2 cellular contexts compared by ENCODE assay signal in the genomic region with DNA sequence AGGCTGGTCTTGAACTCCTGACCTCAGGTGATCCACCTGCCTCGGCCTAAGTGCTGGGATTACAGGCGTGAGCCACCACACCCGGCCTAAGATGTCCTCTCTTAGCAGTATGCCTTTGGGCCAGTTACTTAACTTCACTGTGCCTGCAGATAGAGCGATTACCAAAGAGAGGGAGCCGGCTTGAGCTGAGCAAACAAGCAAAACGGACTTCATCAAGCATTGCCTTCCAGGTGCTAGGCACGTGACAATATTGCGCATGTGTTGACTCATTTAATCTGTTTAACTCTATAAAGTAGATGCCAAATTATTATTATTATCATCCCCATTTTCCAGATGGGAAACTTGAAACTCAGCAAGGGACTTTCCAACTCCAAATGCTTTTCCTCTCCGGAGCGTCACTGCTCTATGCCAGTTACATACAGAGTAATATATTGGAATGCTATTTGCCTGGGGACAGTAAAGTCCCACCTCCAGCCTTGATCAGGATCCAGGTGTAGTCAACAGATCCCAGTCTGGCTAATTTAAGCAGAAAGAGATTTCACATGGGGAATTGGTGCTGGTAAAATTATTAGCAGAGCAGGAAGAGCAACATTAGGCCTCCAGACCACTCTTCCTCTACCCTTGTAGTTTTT.
A peak's percentile ranks its signal among the peaks of the same experiment; 100 is the strongest.
TF ChIP-seq lines count a peak whose summit lies in the region.

No MANE protein-coding gene starts in this region.

TF ChIP-seq in H1, 55 proteins besides CTCF, POLR2A, EP300 and RAD21:
- TF ChIP-seq TAF7 (optimal IDR thresholded peaks at IDR 0.05; ENCODE audit: borderline replicate concordance, low read depth, low read length) (no peak), BRCA1 (IDR thresholded peaks at IDR 0.05; ENCODE audit: low read depth, low read length) (no peak), GABPA (IDR thresholded peaks at IDR 0.05; ENCODE audit: borderline replicate concordance, insufficient read depth, low read length) (no peak), RBBP5 (IDR thresholded peaks at IDR 0.05; ENCODE audit: borderline replicate concordance, low read depth, low read length) (no peak)
- TF ChIP-seq, protein P1, sequence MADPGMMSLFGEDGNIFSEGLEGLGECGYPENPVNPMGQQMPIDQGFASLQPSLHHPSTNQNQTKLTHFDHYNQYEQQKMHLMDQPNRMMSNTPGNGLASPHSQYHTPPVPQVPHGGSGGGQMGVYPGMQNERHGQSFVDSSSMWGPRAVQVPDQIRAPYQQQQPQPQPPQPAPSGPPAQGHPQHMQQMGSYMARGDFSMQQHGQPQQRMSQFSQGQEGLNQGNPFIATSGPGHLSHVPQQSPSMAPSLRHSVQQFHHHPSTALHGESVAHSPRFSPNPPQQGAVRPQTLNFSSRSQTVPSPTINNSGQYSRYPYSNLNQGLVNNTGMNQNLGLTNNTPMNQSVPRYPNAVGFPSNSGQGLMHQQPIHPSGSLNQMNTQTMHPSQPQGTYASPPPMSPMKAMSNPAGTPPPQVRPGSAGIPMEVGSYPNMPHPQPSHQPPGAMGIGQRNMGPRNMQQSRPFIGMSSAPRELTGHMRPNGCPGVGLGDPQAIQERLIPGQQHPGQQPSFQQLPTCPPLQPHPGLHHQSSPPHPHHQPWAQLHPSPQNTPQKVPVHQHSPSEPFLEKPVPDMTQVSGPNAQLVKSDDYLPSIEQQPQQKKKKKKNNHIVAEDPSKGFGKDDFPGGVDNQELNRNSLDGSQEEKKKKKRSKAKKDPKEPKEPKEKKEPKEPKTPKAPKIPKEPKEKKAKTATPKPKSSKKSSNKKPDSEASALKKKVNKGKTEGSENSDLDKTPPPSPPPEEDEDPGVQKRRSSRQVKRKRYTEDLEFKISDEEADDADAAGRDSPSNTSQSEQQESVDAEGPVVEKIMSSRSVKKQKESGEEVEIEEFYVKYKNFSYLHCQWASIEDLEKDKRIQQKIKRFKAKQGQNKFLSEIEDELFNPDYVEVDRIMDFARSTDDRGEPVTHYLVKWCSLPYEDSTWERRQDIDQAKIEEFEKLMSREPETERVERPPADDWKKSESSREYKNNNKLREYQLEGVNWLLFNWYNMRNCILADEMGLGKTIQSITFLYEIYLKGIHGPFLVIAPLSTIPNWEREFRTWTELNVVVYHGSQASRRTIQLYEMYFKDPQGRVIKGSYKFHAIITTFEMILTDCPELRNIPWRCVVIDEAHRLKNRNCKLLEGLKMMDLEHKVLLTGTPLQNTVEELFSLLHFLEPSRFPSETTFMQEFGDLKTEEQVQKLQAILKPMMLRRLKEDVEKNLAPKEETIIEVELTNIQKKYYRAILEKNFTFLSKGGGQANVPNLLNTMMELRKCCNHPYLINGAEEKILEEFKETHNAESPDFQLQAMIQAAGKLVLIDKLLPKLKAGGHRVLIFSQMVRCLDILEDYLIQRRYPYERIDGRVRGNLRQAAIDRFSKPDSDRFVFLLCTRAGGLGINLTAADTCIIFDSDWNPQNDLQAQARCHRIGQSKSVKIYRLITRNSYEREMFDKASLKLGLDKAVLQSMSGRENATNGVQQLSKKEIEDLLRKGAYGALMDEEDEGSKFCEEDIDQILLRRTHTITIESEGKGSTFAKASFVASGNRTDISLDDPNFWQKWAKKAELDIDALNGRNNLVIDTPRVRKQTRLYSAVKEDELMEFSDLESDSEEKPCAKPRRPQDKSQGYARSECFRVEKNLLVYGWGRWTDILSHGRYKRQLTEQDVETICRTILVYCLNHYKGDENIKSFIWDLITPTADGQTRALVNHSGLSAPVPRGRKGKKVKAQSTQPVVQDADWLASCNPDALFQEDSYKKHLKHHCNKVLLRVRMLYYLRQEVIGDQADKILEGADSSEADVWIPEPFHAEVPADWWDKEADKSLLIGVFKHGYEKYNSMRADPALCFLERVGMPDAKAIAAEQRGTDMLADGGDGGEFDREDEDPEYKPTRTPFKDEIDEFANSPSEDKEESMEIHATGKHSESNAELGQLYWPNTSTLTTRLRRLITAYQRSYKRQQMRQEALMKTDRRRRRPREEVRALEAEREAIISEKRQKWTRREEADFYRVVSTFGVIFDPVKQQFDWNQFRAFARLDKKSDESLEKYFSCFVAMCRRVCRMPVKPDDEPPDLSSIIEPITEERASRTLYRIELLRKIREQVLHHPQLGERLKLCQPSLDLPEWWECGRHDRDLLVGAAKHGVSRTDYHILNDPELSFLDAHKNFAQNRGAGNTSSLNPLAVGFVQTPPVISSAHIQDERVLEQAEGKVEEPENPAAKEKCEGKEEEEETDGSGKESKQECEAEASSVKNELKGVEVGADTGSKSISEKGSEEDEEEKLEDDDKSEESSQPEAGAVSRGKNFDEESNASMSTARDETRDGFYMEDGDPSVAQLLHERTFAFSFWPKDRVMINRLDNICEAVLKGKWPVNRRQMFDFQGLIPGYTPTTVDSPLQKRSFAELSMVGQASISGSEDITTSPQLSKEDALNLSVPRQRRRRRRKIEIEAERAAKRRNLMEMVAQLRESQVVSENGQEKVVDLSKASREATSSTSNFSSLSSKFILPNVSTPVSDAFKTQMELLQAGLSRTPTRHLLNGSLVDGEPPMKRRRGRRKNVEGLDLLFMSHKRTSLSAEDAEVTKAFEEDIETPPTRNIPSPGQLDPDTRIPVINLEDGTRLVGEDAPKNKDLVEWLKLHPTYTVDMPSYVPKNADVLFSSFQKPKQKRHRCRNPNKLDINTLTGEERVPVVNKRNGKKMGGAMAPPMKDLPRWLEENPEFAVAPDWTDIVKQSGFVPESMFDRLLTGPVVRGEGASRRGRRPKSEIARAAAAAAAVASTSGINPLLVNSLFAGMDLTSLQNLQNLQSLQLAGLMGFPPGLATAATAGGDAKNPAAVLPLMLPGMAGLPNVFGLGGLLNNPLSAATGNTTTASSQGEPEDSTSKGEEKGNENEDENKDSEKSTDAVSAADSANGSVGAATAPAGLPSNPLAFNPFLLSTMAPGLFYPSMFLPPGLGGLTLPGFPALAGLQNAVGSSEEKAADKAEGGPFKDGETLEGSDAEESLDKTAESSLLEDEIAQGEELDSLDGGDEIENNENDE (IDR thresholded peaks at IDR 0.05; ENCODE audit: insufficient replicate concordance, low read length), result no peak
- TF ChIP-seq, protein P2, sequence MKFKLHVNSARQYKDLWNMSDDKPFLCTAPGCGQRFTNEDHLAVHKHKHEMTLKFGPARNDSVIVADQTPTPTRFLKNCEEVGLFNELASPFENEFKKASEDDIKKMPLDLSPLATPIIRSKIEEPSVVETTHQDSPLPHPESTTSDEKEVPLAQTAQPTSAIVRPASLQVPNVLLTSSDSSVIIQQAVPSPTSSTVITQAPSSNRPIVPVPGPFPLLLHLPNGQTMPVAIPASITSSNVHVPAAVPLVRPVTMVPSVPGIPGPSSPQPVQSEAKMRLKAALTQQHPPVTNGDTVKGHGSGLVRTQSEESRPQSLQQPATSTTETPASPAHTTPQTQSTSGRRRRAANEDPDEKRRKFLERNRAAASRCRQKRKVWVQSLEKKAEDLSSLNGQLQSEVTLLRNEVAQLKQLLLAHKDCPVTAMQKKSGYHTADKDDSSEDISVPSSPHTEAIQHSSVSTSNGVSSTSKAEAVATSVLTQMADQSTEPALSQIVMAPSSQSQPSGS (IDR thresholded peaks at IDR 0.05; ENCODE audit: low read length), result no peak
TF ChIP-seq in H1: peak in this region for 0.

TF ChIP-seq in liver, 16 proteins besides CTCF, POLR2A, EP300 and RAD21:
- TF ChIP-seq YY1 (IDR thresholded peaks at IDR 0.05) (peak; percentile 74), TAF1 (conservative IDR thresholded peaks at IDR 0.05) (no peak), EGR1 (IDR thresholded peaks at IDR 0.05; ENCODE audit: low read depth in 2 of 2) (no peak), JUND (IDR thresholded peaks at IDR 0.05) (peak in 1 of 2 donors; percentile 75), FOXA1 (IDR thresholded peaks at IDR 0.05) (peak; percentile 34), RXRA (IDR thresholded peaks at IDR 0.05) (peak; percentile 41 to 81), GABPA (IDR thresholded peaks at IDR 0.05 in 1 of 2, conservative IDR thresholded peaks at IDR 0.05 in 1 of 2) (no peak), SP1 (IDR thresholded peaks at IDR 0.05) (peak; percentile 39), NR2F2 (IDR thresholded peaks at IDR 0.05) (no peak), HNF4A (conservative IDR thresholded peaks at IDR 0.05) (peak; percentile 58 to 77), HNF4G (IDR thresholded peaks at IDR 0.05) (no peak), FOXA2 (IDR thresholded peaks at IDR 0.05) (peak; percentile 75)
- TF ChIP-seq, protein P3, sequence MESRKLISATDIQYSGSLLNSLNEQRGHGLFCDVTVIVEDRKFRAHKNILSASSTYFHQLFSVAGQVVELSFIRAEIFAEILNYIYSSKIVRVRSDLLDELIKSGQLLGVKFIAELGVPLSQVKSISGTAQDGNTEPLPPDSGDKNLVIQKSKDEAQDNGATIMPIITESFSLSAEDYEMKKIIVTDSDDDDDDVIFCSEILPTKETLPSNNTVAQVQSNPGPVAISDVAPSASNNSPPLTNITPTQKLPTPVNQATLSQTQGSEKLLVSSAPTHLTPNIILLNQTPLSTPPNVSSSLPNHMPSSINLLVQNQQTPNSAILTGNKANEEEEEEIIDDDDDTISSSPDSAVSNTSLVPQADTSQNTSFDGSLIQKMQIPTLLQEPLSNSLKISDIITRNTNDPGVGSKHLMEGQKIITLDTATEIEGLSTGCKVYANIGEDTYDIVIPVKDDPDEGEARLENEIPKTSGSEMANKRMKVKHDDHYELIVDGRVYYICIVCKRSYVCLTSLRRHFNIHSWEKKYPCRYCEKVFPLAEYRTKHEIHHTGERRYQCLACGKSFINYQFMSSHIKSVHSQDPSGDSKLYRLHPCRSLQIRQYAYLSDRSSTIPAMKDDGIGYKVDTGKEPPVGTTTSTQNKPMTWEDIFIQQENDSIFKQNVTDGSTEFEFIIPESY (IDR thresholded peaks at IDR 0.05), result peak; percentile 31
- TF ChIP-seq, protein P4, sequence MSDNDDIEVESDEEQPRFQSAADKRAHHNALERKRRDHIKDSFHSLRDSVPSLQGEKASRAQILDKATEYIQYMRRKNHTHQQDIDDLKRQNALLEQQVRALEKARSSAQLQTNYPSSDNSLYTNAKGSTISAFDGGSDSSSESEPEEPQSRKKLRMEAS (IDR thresholded peaks at IDR 0.05), result peak; percentile 56
- TF ChIP-seq, protein P5, sequence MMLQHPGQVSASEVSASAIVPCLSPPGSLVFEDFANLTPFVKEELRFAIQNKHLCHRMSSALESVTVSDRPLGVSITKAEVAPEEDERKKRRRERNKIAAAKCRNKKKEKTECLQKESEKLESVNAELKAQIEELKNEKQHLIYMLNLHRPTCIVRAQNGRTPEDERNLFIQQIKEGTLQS (IDR thresholded peaks at IDR 0.05), result no peak
- TF ChIP-seq, protein P6, sequence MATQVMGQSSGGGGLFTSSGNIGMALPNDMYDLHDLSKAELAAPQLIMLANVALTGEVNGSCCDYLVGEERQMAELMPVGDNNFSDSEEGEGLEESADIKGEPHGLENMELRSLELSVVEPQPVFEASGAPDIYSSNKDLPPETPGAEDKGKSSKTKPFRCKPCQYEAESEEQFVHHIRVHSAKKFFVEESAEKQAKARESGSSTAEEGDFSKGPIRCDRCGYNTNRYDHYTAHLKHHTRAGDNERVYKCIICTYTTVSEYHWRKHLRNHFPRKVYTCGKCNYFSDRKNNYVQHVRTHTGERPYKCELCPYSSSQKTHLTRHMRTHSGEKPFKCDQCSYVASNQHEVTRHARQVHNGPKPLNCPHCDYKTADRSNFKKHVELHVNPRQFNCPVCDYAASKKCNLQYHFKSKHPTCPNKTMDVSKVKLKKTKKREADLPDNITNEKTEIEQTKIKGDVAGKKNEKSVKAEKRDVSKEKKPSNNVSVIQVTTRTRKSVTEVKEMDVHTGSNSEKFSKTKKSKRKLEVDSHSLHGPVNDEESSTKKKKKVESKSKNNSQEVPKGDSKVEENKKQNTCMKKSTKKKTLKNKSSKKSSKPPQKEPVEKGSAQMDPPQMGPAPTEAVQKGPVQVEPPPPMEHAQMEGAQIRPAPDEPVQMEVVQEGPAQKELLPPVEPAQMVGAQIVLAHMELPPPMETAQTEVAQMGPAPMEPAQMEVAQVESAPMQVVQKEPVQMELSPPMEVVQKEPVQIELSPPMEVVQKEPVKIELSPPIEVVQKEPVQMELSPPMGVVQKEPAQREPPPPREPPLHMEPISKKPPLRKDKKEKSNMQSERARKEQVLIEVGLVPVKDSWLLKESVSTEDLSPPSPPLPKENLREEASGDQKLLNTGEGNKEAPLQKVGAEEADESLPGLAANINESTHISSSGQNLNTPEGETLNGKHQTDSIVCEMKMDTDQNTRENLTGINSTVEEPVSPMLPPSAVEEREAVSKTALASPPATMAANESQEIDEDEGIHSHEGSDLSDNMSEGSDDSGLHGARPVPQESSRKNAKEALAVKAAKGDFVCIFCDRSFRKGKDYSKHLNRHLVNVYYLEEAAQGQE (IDR thresholded peaks at IDR 0.05), result no peak
